8 cellular contexts compared by ENCODE assay signal in the genomic region with DNA sequence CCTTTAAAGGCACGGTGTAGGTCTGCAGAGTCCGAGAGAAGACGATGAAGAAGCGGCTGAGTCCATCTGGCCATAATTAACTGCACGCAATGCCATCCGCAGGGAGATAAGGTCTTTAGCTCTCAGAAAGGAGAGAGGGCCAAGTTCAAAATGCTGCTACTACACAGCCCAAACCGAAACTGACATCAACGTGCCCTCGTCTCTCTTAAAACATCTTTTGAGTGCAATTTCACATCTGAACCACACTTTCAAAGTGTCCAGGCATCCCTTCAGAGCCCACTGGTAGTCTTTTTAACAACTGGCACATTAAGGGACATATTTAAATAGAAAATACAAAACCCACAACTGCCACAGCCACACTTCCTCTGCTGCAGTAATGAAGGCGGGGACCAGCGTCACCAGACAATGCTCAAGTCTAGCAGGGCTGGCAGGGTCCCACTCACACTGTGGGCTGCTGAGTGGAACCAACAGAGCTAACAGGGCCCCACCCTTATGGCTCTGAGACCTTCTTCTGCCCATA. TPM values are rescaled to one million over a fixed set of nuclear protein-coding genes. Genes with fewer than 3 reads are reported as not detected.
A peak's percentile ranks its signal among the peaks of the same experiment; 100 is the strongest.
DNase-seq lines count a peak whose midpoint lies in the region; ATAC-seq, FAIRE-seq and TF ChIP-seq lines count a peak whose summit lies in the region.

No MANE protein-coding gene starts in this region.

- intact Hi-C loops in endothelial cell of umbilical vein (cut with micrococcal nuclease): no loop called here

- H3K27ac ChIP-seq in endothelial cell of umbilical vein (ENCODE audit: insufficient read depth, low read depth, low read length): no peak overlapping the region

- no peaks in the 10 kb centered on the region for H3K79me2 ChIP-seq in endothelial cell of umbilical vein (ENCODE audit: control insufficient read depth, insufficient read depth, low read length)

- ATAC-seq in GM18867 (IDR thresholded peaks at IDR 0.05; ENCODE audit: unreplicated experiment) (peak; percentile 74), HG03045 (IDR thresholded peaks at IDR 0.05; ENCODE audit: unreplicated experiment) (peak; percentile 66)

- BruUV-seq in endothelial cell of umbilical vein (replicated peaks; lab: Mats Ljungman, UMichigan): no TSS peak

- H3K36me3 ChIP-seq in endothelial cell of umbilical vein (ENCODE audit: control insufficient read depth in 2 of 2, extremely low read depth in 1 of 2, insufficient read depth in 2 of 2, low read length in 2 of 2): no peaks in the 10 kb centered on the region

- no peaks in the 10 kb centered on the region for H4K20me1 ChIP-seq in endothelial cell of umbilical vein (replicated peaks; ENCODE audit: control insufficient read depth, extremely low read depth, insufficient read depth, low read length)

- FAIRE-seq in endothelial cell of umbilical vein (lab: Jason Lieb, UNC): no peak

- H3K27me3 ChIP-seq in endothelial cell of umbilical vein (ENCODE audit: control insufficient read depth in 2 of 2, insufficient read depth in 2 of 2, low read length in 2 of 2): no peaks in the 10 kb centered on the region

- DNase-seq in activated CD4-positive, alpha-beta T cell treated with anti-CD3 and anti-CD28 coated beads for 1 hour: peak; percentile 41
- DNase-seq in endothelial cell of umbilical vein (ENCODE audit: low read depth, low spot score) (no peak), NCI-H2227 (lab: John Stamatoyannopoulos, UW; ENCODE audit: unreplicated experiment) (no peak), SKM-1 (lab: John Stamatoyannopoulos, UW; ENCODE audit: unreplicated experiment) (no peak), NCI-H146 (lab: John Stamatoyannopoulos, UW) (no peak)
- DNase-seq in stimulated activated CD4-positive, alpha-beta T cell treated with anti-CD3 and anti-CD28 coated beads, Interleukin-2, amount 100 ng/mL, for 4 hours (ENCODE audit: low read depth): peak; percentile 42

- H3K4me3 ChIP-seq in endothelial cell of umbilical vein (replicated peaks in 1 of 3; ENCODE audit: insufficient read depth in 1 of 3, low read depth in 1 of 3, low read length in 3 of 3): no peak overlapping the region

- dilution Hi-C loops in endothelial cell of umbilical vein (cut with MboI; ENCODE audit: extremely low pct_ligation_motif_present, low sequenced_read_pairs): no loop called here

- H3K4me2 ChIP-seq in endothelial cell of umbilical vein (ENCODE audit: insufficient read depth, low read length): no peak overlapping the region

- peaks cover 11% of the 10 kb centered on the region for H3K4me1 ChIP-seq in endothelial cell of umbilical vein (ENCODE audit: control insufficient read depth, extremely low read depth, insufficient read depth, low read length)

- H3K9me1 ChIP-seq in endothelial cell of umbilical vein (replicated peaks; ENCODE audit: control insufficient read depth, extremely low read depth, insufficient read depth, low read length): no peaks in the 10 kb centered on the region

- CTCF ChIA-PET in endothelial cell of umbilical vein (lab: Charles Lee): interaction anchor here (1.5 to 2.3 kb wide), 2 partner anchors 25 to 184 kb away, joined by 4 to 11 read pairs; no protein-coding TSS in a partner anchor

- H3K9ac ChIP-seq in endothelial cell of umbilical vein (replicated peaks; ENCODE audit: extremely low read depth, insufficient read depth, low read length): no peak overlapping the region

- H3K9me3 ChIP-seq in endothelial cell of umbilical vein (replicated peaks; ENCODE audit: control insufficient read depth, insufficient read depth, low read length): no peaks in the 10 kb centered on the region

- TF ChIP-seq CTCF in endothelial cell of umbilical vein (IDR thresholded peaks at IDR 0.05; ENCODE audit: extremely low read depth in 1 of 2, insufficient read depth in 1 of 2, low read depth in 1 of 2, low read length in 2 of 2): no peak

- no peak for TF ChIP-seq POLR2A in endothelial cell of umbilical vein (IDR thresholded peaks at IDR 0.05; ENCODE audit: low read depth, low read length)

- POLR2A ChIA-PET in endothelial cell of umbilical vein (lab: Charles Lee): no interaction called here

- peak overlapping the region; percentile 49 for H2AFZ ChIP-seq in endothelial cell of umbilical vein (ENCODE audit: low read depth, low read length)

TF ChIP-seq in endothelial cell of umbilical vein, 7 proteins besides CTCF, POLR2A, EP300 and RAD21:
- TF ChIP-seq POLR2AphosphoS5 (IDR thresholded peaks at IDR 0.05; ENCODE audit: insufficient read depth, low read depth, low read length) (no peak), GATA2 (IDR thresholded peaks at IDR 0.05; ENCODE audit: insufficient read depth, insufficient read length, low read depth, low read length) (no peak), FOS (IDR thresholded peaks at IDR 0.05; ENCODE audit: borderline replicate concordance, insufficient read depth, low read length) (no peak), MYC (IDR thresholded peaks at IDR 0.05; ENCODE audit: low read depth, low read length) (no peak), JUN (IDR thresholded peaks at IDR 0.05; ENCODE audit: borderline replicate concordance, insufficient read depth, insufficient read length, low read depth) (no peak), EZH2 (IDR thresholded peaks at IDR 0.05; ENCODE audit: borderline replicate concordance, low read depth, low read length, severe bottlenecking) (no peak)
- TF ChIP-seq, protein P1, sequence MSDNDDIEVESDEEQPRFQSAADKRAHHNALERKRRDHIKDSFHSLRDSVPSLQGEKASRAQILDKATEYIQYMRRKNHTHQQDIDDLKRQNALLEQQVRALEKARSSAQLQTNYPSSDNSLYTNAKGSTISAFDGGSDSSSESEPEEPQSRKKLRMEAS (IDR thresholded peaks at IDR 0.05; ENCODE audit: insufficient read depth, insufficient read length): no peak

RNA-seq across cellular contexts. Expression of a gene that starts 35.8 kb away (rescaled TPM):
- total RNA-seq in endothelial cell of umbilical vein: 12.7 and 16.0 TPM in 2 replicates
- polyA plus RNA-seq in endothelial cell of umbilical vein: 7.5 and 9.5 TPM in 2 replicates
- polyA plus RNA-seq in endothelial cell of umbilical vein (2011; cell fraction: cytosol; rRNA removed): 9.5 and 10.0 TPM in 2 replicates
- 14.6 and 16.2 TPM in 2 replicates for polyA plus RNA-seq in endothelial cell of umbilical vein (2011; cell fraction: nucleus; rRNA removed)
- polyA plus RNA-seq in endothelial cell of umbilical vein (2012): 9.0 and 14.5 TPM in 2 replicates
- polyA minus RNA-seq in endothelial cell of umbilical vein: 9.8 and 12.9 TPM in 2 replicates
- 0.72 TPM for polyA minus RNA-seq in endothelial cell of umbilical vein (2011; cell fraction: cytosol; rRNA and poly(A)+ RNA removed)
- polyA minus RNA-seq in endothelial cell of umbilical vein (2011; cell fraction: nucleus; rRNA and poly(A)+ RNA removed): 11.1 and 15.7 TPM in 2 replicates

Comparison
In these comparisons a context has a peak if more than half of its experiments do, and no peak if none do; other contexts are left out.
1. DNase-seq: peak in activated CD4-positive, alpha-beta T cell treated with anti-CD3 and anti-CD28 coated beads for 1 hour (single experiment) and stimulated activated CD4-positive, alpha-beta T cell treated with anti-CD3 and anti-CD28 coated beads, Interleukin-2, amount 100 ng/mL, for 4 hours (single experiment); none in endothelial cell of umbilical vein (single experiment), NCI-H2227 (single experiment), SKM-1 (single experiment) and NCI-H146 (single experiment).